Comparison of ENCODE assay signal across 10 cellular contexts in the genomic region with DNA sequence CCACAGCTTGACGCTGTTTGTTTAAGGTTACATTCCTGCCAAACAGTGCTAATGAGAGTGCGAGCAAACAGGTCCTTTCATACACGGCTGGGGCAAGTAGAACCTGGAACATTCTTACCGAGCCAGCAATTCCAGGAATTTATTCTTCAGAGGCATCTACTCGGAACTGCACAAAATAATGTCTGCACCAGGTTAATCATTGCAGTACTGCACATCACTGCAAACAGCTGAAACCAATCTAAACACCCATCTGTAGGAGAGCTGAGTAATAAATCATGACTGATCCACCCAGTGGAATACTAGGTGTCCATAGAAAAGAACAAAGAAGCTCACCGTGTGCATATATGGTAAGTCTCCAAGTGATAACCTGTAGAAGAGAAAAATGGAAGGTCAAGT. TPM values are rescaled to one million over a fixed set of nuclear protein-coding genes. Genes with fewer than 3 reads are reported as not detected.
DNase-seq lines count a peak whose midpoint lies in the region; ATAC-seq and TF ChIP-seq lines count a peak whose summit lies in the region.
"Had no signal": no experiment of that assay in that cellular context is flagged by ENCODE, and none has a peak within 500 bp of the region (broad histone marks: within the 10 kb centered on the region; RNA-seq: fewer than 3 reads in every experiment).

No MANE protein-coding gene starts in this region.

- H3K36me3 ChIP-seq in kidney epithelial cell (ENCODE audit: control insufficient read depth, insufficient read depth, low read length), result no peaks in the 10 kb centered on the region

- peak overlapping the region; percentile 7 to 84 for H3K4me3 Mint-ChIP-seq in activated T-cell treated with anti-CD3 and anti-CD28 coated beads, Interleukin-2, amount 50 U/mL, for 72 hours
- H3K4me3 Mint-ChIP-seq in activated T-helper 17 cell treated with anti-CD3 and anti-CD28 coated beads, Interleukin-2, amount 50 U/mL, for 72 hours, result peak overlapping the region; percentile 79
- H3K4me3 Mint-ChIP-seq in T-helper 2 cell treated with Interferon-gamma antibody and Interleukin-4, amounts not matched to agents 5 μg/mL and 100 μg/mL, for 36 hours, result no peak overlapping the region

- ATAC-seq in activated T-cell treated with anti-CD3 and anti-CD28 coated beads, Interleukin-2, amount 50 U/mL, for 72 hours (replicated peaks in 1 of 2), result no peak
- peak; percentile 20 for ATAC-seq in activated T-helper 17 cell treated with anti-CD3 and anti-CD28 coated beads, Interleukin-2, amount 50 U/mL, for 72 hours (replicated peaks)
- no peak for ATAC-seq in GM18519 (IDR thresholded peaks at IDR 0.05; ENCODE audit: low FRiP score, unreplicated experiment)

- no peaks in the 10 kb centered on the region for H3K27me3 ChIP-seq in kidney epithelial cell (ENCODE audit: control insufficient read depth, insufficient read depth, low read length)

- no peak for TF ChIP-seq CTCF in kidney epithelial cell (IDR thresholded peaks at IDR 0.05; ENCODE audit: insufficient read depth, low read length, poor library complexity, severe bottlenecking)

- H3K27ac Mint-ChIP-seq in activated T-cell treated with anti-CD3 and anti-CD28 coated beads, Interleukin-2, amount 50 U/mL, for 72 hours, result no peak overlapping the region
- H3K27ac Mint-ChIP-seq in activated T-helper 17 cell treated with anti-CD3 and anti-CD28 coated beads, Interleukin-2, amount 50 U/mL, for 72 hours, result peak overlapping the region; percentile 89
- no peak overlapping the region for H3K27ac Mint-ChIP-seq in T-helper 2 cell treated with Interferon-gamma antibody and Interleukin-4, amounts not matched to agents 5 μg/mL and 100 μg/mL, for 36 hours

- H3K4me3 ChIP-seq in kidney epithelial cell (ENCODE audit: low read depth, low read length), result no peak overlapping the region

- H3K4me1 Mint-ChIP-seq in activated T-cell treated with anti-CD3 and anti-CD28 coated beads, Interleukin-2, amount 50 U/mL, for 72 hours (ENCODE audit: low read depth), result peaks cover 36% of the 10 kb centered on the region
- H3K4me1 Mint-ChIP-seq in activated T-helper 17 cell treated with anti-CD3 and anti-CD28 coated beads, Interleukin-2, amount 50 U/mL, for 72 hours, result peaks cover 25% of the 10 kb centered on the region
- H3K4me1 Mint-ChIP-seq in T-helper 2 cell treated with Interferon-gamma antibody and Interleukin-4, amounts not matched to agents 5 μg/mL and 100 μg/mL, for 36 hours (ENCODE audit: low read depth), result peaks cover 21% of the 10 kb centered on the region

- peak overlapping the region; percentile 87 for H3K27ac ChIP-seq in temporal lobe (ENCODE audit: low read depth, low read length)

- H3K27me3 Mint-ChIP-seq in activated T-cell treated with anti-CD3 and anti-CD28 coated beads, Interleukin-2, amount 50 U/mL, for 72 hours (ENCODE audit: low read depth), result no peaks in the 10 kb centered on the region
- no peaks in the 10 kb centered on the region for H3K27me3 Mint-ChIP-seq in activated T-helper 17 cell treated with anti-CD3 and anti-CD28 coated beads, Interleukin-2, amount 50 U/mL, for 72 hours
- H3K27me3 Mint-ChIP-seq in T-helper 2 cell treated with Interferon-gamma antibody and Interleukin-4, amounts not matched to agents 5 μg/mL and 100 μg/mL, for 36 hours (ENCODE audit: low read depth), result peaks cover 11% of the 10 kb centered on the region

- H3K9me3 Mint-ChIP-seq in activated T-cell treated with anti-CD3 and anti-CD28 coated beads, Interleukin-2, amount 50 U/mL, for 72 hours, result no peaks in the 10 kb centered on the region
- no peaks in the 10 kb centered on the region for H3K9me3 Mint-ChIP-seq in activated T-helper 17 cell treated with anti-CD3 and anti-CD28 coated beads, Interleukin-2, amount 50 U/mL, for 72 hours
- no peaks in the 10 kb centered on the region for H3K9me3 Mint-ChIP-seq in T-helper 2 cell treated with Interferon-gamma antibody and Interleukin-4, amounts not matched to agents 5 μg/mL and 100 μg/mL, for 36 hours
- H3K9me3 Mint-ChIP-seq: activated naive CD4-positive, alpha-beta T cell treated with anti-CD3 and anti-CD28 coated beads, Interleukin-2, amount 10 ng/mL, durations not matched to agents 7 days and 5 days had no signal

- DNase-seq in activated T-cell treated with anti-CD3 and anti-CD28 coated beads, Interleukin-2, amount 50 U/mL, for 72 hours, result no peak
- no peak for DNase-seq in activated T-cell treated with anti-CD3 and anti-CD28 coated beads, Interleukin-2, amount 50 U/mL, for 48 hours
- peak; percentile 82 for DNase-seq in kidney epithelial cell (ENCODE audit: low read depth)
- no peak for DNase-seq in T-helper 2 cell treated with Interferon-gamma antibody and Interleukin-4, amounts not matched to agents 5 μg/mL and 100 μg/mL, for 36 hours (ENCODE audit: low spot score)
- DNase-seq in activated CD8-positive, alpha-beta memory T cell treated with anti-CD3 and anti-CD28 coated beads, Interleukin-2, amount 50 U/mL, for 4 hours, result no peak
- DNase-seq: T1000 had no signal

- peaks cover 5 to 8% of the 10 kb centered on the region in 2 donors for H3K36me3 Mint-ChIP-seq in activated T-cell treated with anti-CD3 and anti-CD28 coated beads, Interleukin-2, amount 50 U/mL, for 72 hours (ENCODE audit: insufficient read depth in 2 of 2)
- peaks cover 10% of the 10 kb centered on the region for H3K36me3 Mint-ChIP-seq in activated T-helper 17 cell treated with anti-CD3 and anti-CD28 coated beads, Interleukin-2, amount 50 U/mL, for 72 hours (ENCODE audit: low read depth)
- H3K36me3 Mint-ChIP-seq in T-helper 2 cell treated with Interferon-gamma antibody and Interleukin-4, amounts not matched to agents 5 μg/mL and 100 μg/mL, for 36 hours (ENCODE audit: low read depth), result peaks cover 7% of the 10 kb centered on the region

RNA-seq across cellular contexts. Expression of a gene that starts 1.2 kb away (rescaled TPM):
- 1 to 10 TPM; 9.3 to 9.4 TPM for total RNA-seq in activated T-cell treated with anti-CD3 and anti-CD28 coated beads, Interleukin-2, amount 50 U/mL, for 72 hours
- 1 to 10 TPM; 4.7 to 6.5 TPM for total RNA-seq in activated T-helper 17 cell treated with anti-CD3 and anti-CD28 coated beads, Interleukin-2, amount 50 U/mL, for 72 hours
- total RNA-seq in kidney epithelial cell (14.4 and 22.0 TPM in 2 replicates), temporal lobe (3.4 TPM)

RNA-seq across cellular contexts. Expression of a gene that starts 17.5 kb away (rescaled TPM):
- 10 to 100 TPM; 16.2 to 17.3 TPM for total RNA-seq in activated T-cell treated with anti-CD3 and anti-CD28 coated beads, Interleukin-2, amount 50 U/mL, for 72 hours
- 10 to 100 TPM in 1 of 2 donors, 1 to 10 TPM in 1; 8.7 to 12.9 TPM for total RNA-seq in activated T-helper 17 cell treated with anti-CD3 and anti-CD28 coated beads, Interleukin-2, amount 50 U/mL, for 72 hours
- total RNA-seq in kidney epithelial cell, result 8.4 and 9.4 TPM in 2 replicates
- 3.2 TPM for total RNA-seq in temporal lobe

RNA-seq across cellular contexts. Expression of a gene that starts 18.3 kb away (rescaled TPM):
- 10 to 100 TPM; 26.2 to 32.3 TPM for total RNA-seq in activated T-cell treated with anti-CD3 and anti-CD28 coated beads, Interleukin-2, amount 50 U/mL, for 72 hours
- 10 to 100 TPM; 20.1 to 25.3 TPM for total RNA-seq in activated T-helper 17 cell treated with anti-CD3 and anti-CD28 coated beads, Interleukin-2, amount 50 U/mL, for 72 hours
- total RNA-seq in kidney epithelial cell (32.7 and 35.0 TPM in 2 replicates), temporal lobe (4.4 TPM)

RNA-seq across cellular contexts. Expression of a gene that starts 23.6 kb away (rescaled TPM):
- total RNA-seq in activated T-cell treated with anti-CD3 and anti-CD28 coated beads, Interleukin-2, amount 50 U/mL, for 72 hours, result 10 to 100 TPM; 12.9 to 13.2 TPM
- total RNA-seq in activated T-helper 17 cell treated with anti-CD3 and anti-CD28 coated beads, Interleukin-2, amount 50 U/mL, for 72 hours, result 10 to 100 TPM; 11.9 to 13.2 TPM
- 5.6 and 7.6 TPM in 2 replicates for total RNA-seq in kidney epithelial cell
- total RNA-seq in temporal lobe, result 2.7 TPM

RNA-seq across cellular contexts. Expression of a gene that starts 36.5 kb away (rescaled TPM):
- total RNA-seq in activated T-cell treated with anti-CD3 and anti-CD28 coated beads, Interleukin-2, amount 50 U/mL, for 72 hours, result not detected
- not detected for total RNA-seq in activated T-helper 17 cell treated with anti-CD3 and anti-CD28 coated beads, Interleukin-2, amount 50 U/mL, for 72 hours
- total RNA-seq in kidney epithelial cell, result 0.33 TPM in 1 of 2 replicates, not detected in the other
- not detected for total RNA-seq in temporal lobe
